In the genomic region with DNA sequence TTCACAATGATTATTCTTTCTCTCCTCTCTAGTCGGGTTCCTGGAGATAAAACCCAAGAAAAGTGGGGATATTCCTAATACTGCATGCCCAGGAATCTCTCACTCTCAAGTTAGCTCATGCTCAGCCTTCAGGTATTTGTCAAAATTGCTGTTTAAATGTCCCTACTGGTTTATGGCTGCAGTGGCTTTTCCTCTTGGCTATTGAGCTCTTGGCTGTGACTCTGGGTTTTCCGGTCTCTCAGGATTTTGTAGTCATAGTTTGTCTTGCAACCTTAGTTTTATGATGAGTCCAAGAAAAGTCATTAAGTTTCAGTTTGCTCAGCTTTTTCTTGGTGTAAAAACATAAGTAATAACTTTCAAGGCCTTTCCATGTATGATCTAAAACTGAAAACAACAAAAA, we compare ENCODE assay signal across 20 cellular contexts.
"Had no signal": no experiment of that assay in that cellular context is flagged by ENCODE, and none has a peak within 500 bp of the region (broad histone marks: within the 10 kb centered on the region; RNA-seq: fewer than 3 reads in every experiment).

No MANE protein-coding gene starts in this region.

- H3K4me1 ChIP-seq: SJSA1 had no signal

- H3K27ac ChIP-seq: HL-60, SJSA1, SK-N-MC had no signal

- H3K36me3 ChIP-seq: SJSA1 had no signal

- H3K9me3 ChIP-seq: SJSA1 had no signal

- DNase-seq: KBM-7, MV-4-11, NCI-H1048, NCI-H1105, NCI-H1417, NCI-H1436 treated with DMSO at 0.1 percent for 48 hours, NCI-H1694 treated with DMSO at 0.1 percent for 48 hours, NCI-H1930, NCI-H2081, NCI-H2107, NCI-H2227 treated with DMSO at 0.1 percent for 48 hours, NCI-H524 treated with DMSO at 0.1 percent for 48 hours, NCI-H69, NCI-H774, Right ventricle myocardium superior, RPMI8226, SIG-M5 had no signal

- H3K4me3 ChIP-seq: SJSA1, SK-N-MC had no signal
